19 cellular contexts compared by ENCODE assay signal in the genomic region with DNA sequence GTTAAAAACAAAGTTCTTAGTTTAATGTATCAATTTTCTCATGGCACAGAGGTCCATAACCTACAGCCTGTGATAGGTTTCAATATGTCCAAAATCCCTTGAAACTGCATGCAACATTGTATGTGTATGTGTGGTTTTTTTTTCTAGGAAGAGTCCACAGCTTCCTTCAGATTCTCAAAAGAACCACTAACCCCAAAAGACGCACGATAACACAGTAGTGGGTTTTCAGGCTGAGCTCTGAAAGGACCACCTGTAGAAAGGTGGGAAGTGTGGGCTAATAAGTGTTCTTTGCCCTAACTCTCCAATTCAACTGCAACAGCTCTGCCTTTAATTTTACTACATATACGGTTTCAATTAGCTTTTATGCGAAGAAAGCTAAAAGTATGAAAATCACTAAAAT. TPM values are rescaled to one million over a fixed set of nuclear protein-coding genes. Genes with fewer than 3 reads are reported as not detected.
DNase-seq lines count a peak whose midpoint lies in the region; ATAC-seq and TF ChIP-seq lines count a peak whose summit lies in the region.
"Had no signal": no experiment of that assay in that cellular context is flagged by ENCODE, and none has a peak within 500 bp of the region (broad histone marks: within the 10 kb centered on the region; RNA-seq: fewer than 3 reads in every experiment).

No MANE protein-coding gene starts in this region.

- no peaks in the 10 kb centered on the region for H3K9me2 ChIP-seq in PC-3 (replicated peaks; ENCODE audit: low read length)

- peaks cover 13% of the 10 kb centered on the region for H3K4me1 Mint-ChIP-seq in activated CD4-positive, alpha-beta memory T cell treated with anti-CD3 and anti-CD28 coated beads, Interleukin-2, amount 10 ng/mL, durations not matched to agents 7 days and 5 days
- H3K4me1 Mint-ChIP-seq in activated CD4-positive, alpha-beta memory T cell treated with anti-CD3 and anti-CD28 coated beads for 36 hours (ENCODE audit: low read depth): no peaks in the 10 kb centered on the region
- H3K4me1 Mint-ChIP-seq in activated naive CD8-positive, alpha-beta T cell treated with anti-CD3 and anti-CD28 coated beads for 36 hours: peaks cover 8% of the 10 kb centered on the region
- no peaks in the 10 kb centered on the region for H3K4me1 Mint-ChIP-seq in activated naive CD8-positive, alpha-beta T cell treated with anti-CD3 and anti-CD28 coated beads, Interleukin-2, amount 50 U/mL, for 24 hours
- no peaks in the 10 kb centered on the region for H3K4me1 Mint-ChIP-seq in stimulated activated effector memory CD8-positive, alpha-beta T cell treated with anti-CD3 and anti-CD28 coated beads, Interleukin-12 subunit alpha, Interleukin-12 subunit beta, amount 100 ng/mL, for 72 hours

- BruUV-seq in PC-3 (replicated peaks; lab: Mats Ljungman, UMichigan): TSS peak; percentile 11

- no peaks in the 10 kb centered on the region for H3K79me2 ChIP-seq in PC-3 (ENCODE audit: low read length)

- intact Hi-C loops in activated CD4-positive, alpha-beta memory T cell treated with anti-CD3 and anti-CD28 coated beads for 36 hours (cut with micrococcal nuclease): no loop called here
- intact Hi-C loops in PC-3 (cut with micrococcal nuclease): no loop called here
- intact Hi-C loops in left ventricle myocardium inferior (cut with micrococcal nuclease): no loop called here

- no peaks in the 10 kb centered on the region for H3K9me3 Mint-ChIP-seq in activated CD4-positive, alpha-beta memory T cell treated with anti-CD3 and anti-CD28 coated beads, Interleukin-2, amount 10 ng/mL, durations not matched to agents 7 days and 5 days
- no peaks in the 10 kb centered on the region for H3K9me3 Mint-ChIP-seq in activated CD4-positive, alpha-beta memory T cell treated with anti-CD3 and anti-CD28 coated beads for 36 hours
- no peaks in the 10 kb centered on the region for H3K9me3 Mint-ChIP-seq in activated naive CD8-positive, alpha-beta T cell treated with anti-CD3 and anti-CD28 coated beads for 36 hours
- no peaks in the 10 kb centered on the region for H3K9me3 Mint-ChIP-seq in activated naive CD8-positive, alpha-beta T cell treated with anti-CD3 and anti-CD28 coated beads, Interleukin-2, amount 50 U/mL, for 24 hours
- H3K9me3 Mint-ChIP-seq in stimulated activated effector memory CD8-positive, alpha-beta T cell treated with anti-CD3 and anti-CD28 coated beads, Interleukin-12 subunit alpha, Interleukin-12 subunit beta, amount 100 ng/mL, for 72 hours: no peaks in the 10 kb centered on the region

- H3K9me3 ChIP-seq in PC-3 (ENCODE audit: low read length) (no peaks in the 10 kb centered on the region), left ventricle myocardium inferior (replicated peaks) (no peaks in the 10 kb centered on the region)
- H3K9me3 ChIP-seq: SJSA1 had no signal

- POLR2A ChIA-PET in activated CD4-positive, alpha-beta memory T cell treated with anti-CD3 and anti-CD28 coated beads, Interleukin-2, amount 10 ng/mL, durations not matched to agents 7 days and 5 days (lab: Charles Lee): interaction anchor here (1.3 to 3.1 kb wide), 3 partner anchors 9 to 58 kb away, joined by 4 to 11 read pairs (median 10); partner anchors contain the start of gene LATS1
- POLR2A ChIA-PET in activated CD4-positive, alpha-beta memory T cell treated with anti-CD3 and anti-CD28 coated beads for 36 hours (lab: Charles Lee): interaction anchor here (0.5 to 1.4 kb wide), 2 partner anchors 13 to 26 kb away, joined by 3 to 5 read pairs; no protein-coding TSS in a partner anchor
- POLR2A ChIA-PET in PC-3 (lab: Charles Lee; ENCODE audit: unreplicated experiment): no interaction called here

- no peak for ATAC-seq in activated naive CD8-positive, alpha-beta T cell treated with anti-CD3 and anti-CD28 coated beads, Interleukin-2, amount 50 U/mL, for 24 hours
- ATAC-seq in PC-3: no peak
- peak; percentile 32 for ATAC-seq in stimulated activated effector memory CD8-positive, alpha-beta T cell treated with anti-CD3 and anti-CD28 coated beads, Interleukin-12 subunit alpha, Interleukin-12 subunit beta, amount 100 ng/mL, for 72 hours

- no peaks in the 10 kb centered on the region for H4K20me1 ChIP-seq in PC-3 (ENCODE audit: low read length)

- H3K36me3 Mint-ChIP-seq in activated CD4-positive, alpha-beta memory T cell treated with anti-CD3 and anti-CD28 coated beads, Interleukin-2, amount 10 ng/mL, durations not matched to agents 7 days and 5 days (ENCODE audit: low read depth): peaks cover 44% of the 10 kb centered on the region
- peaks cover 11% of the 10 kb centered on the region for H3K36me3 Mint-ChIP-seq in activated CD4-positive, alpha-beta memory T cell treated with anti-CD3 and anti-CD28 coated beads for 36 hours
- peaks cover 9% of the 10 kb centered on the region for H3K36me3 Mint-ChIP-seq in activated naive CD8-positive, alpha-beta T cell treated with anti-CD3 and anti-CD28 coated beads for 36 hours
- peaks cover 23% of the 10 kb centered on the region for H3K36me3 Mint-ChIP-seq in activated naive CD8-positive, alpha-beta T cell treated with anti-CD3 and anti-CD28 coated beads, Interleukin-2, amount 50 U/mL, for 24 hours (ENCODE audit: low read depth)
- peaks cover 58% of the 10 kb centered on the region for H3K36me3 Mint-ChIP-seq in stimulated activated effector memory CD8-positive, alpha-beta T cell treated with anti-CD3 and anti-CD28 coated beads, Interleukin-12 subunit alpha, Interleukin-12 subunit beta, amount 100 ng/mL, for 72 hours

- no peak overlapping the region for H3K9ac ChIP-seq in PC-3 (ENCODE audit: low read length)

- H2AFZ ChIP-seq in PC-3 (ENCODE audit: low read length): no peak overlapping the region

- no peaks in the 10 kb centered on the region for H3K27me3 Mint-ChIP-seq in activated CD4-positive, alpha-beta memory T cell treated with anti-CD3 and anti-CD28 coated beads, Interleukin-2, amount 10 ng/mL, durations not matched to agents 7 days and 5 days
- H3K27me3 Mint-ChIP-seq in activated CD4-positive, alpha-beta memory T cell treated with anti-CD3 and anti-CD28 coated beads for 36 hours: no peaks in the 10 kb centered on the region
- no peaks in the 10 kb centered on the region for H3K27me3 Mint-ChIP-seq in activated naive CD8-positive, alpha-beta T cell treated with anti-CD3 and anti-CD28 coated beads for 36 hours
- H3K27me3 Mint-ChIP-seq in activated naive CD8-positive, alpha-beta T cell treated with anti-CD3 and anti-CD28 coated beads, Interleukin-2, amount 50 U/mL, for 24 hours: no peaks in the 10 kb centered on the region

- no peak overlapping the region for H3K4me2 ChIP-seq in PC-3 (ENCODE audit: low read length)

- 0 out of 2 replicates have a peak, but pooled peaks cover 4% of the 10 kb centered on the region for H3K4me1 ChIP-seq in PC-3 (ENCODE audit: insufficient read depth, low read length)
- no peaks in the 10 kb centered on the region for H3K4me1 ChIP-seq in left ventricle myocardium inferior
- H3K4me1 ChIP-seq: SJSA1 had no signal

- no peaks in the 10 kb centered on the region for H3K27me3 ChIP-seq in PC-3 (ENCODE audit: low read length)
- H3K27me3 ChIP-seq in left ventricle myocardium inferior (ENCODE audit: low read depth): no peaks in the 10 kb centered on the region
- H3K27me3 ChIP-seq: SJSA1 had no signal

- H3F3A ChIP-seq in PC-3 (ENCODE audit: low read length, unreplicated experiment): no peaks in the 10 kb centered on the region

- TF ChIP-seq CTCF in PC-3 (conservative IDR thresholded peaks at IDR 0.05; ENCODE audit: low read depth, low read length) (no peak), left ventricle myocardium inferior (IDR thresholded peaks at IDR 0.05; ENCODE audit: borderline replicate concordance) (no peak)

- H3K36me3 ChIP-seq in PC-3 (ENCODE audit: low read depth, low read length) (peaks cover 4% of the 10 kb centered on the region; the same call in 1 of the 2 replicates), left ventricle myocardium inferior (peaks cover 69% of the 10 kb centered on the region)

- no peak for DNase-seq in activated CD4-positive, alpha-beta memory T cell treated with anti-CD3 and anti-CD28 coated beads, Interleukin-2, amount 10 ng/mL, durations not matched to agents 7 days and 5 days
- no peak for DNase-seq in activated CD4-positive, alpha-beta memory T cell treated with anti-CD3 and anti-CD28 coated beads for 36 hours
- DNase-seq in activated naive CD8-positive, alpha-beta T cell treated with anti-CD3 and anti-CD28 coated beads for 36 hours: no peak
- no peak for DNase-seq in activated naive CD8-positive, alpha-beta T cell treated with anti-CD3 and anti-CD28 coated beads, Interleukin-2, amount 50 U/mL, for 24 hours
- DNase-seq in PC-3: no peak
- DNase-seq in stimulated activated effector memory CD8-positive, alpha-beta T cell treated with anti-CD3 and anti-CD28 coated beads, Interleukin-12 subunit alpha, Interleukin-12 subunit beta, amount 100 ng/mL, for 72 hours (ENCODE audit: low spot score in 2 of 2): no peak
- DNase-seq in left ventricle myocardium inferior: no peak
- DNase-seq: H7; KBM-7; NCI-H1105 treated with DMSO at 0.1 percent for 48 hours; NCI-H146; NCI-H2029; NCI-H446; NCI-H524 treated with DMSO at 0.1 percent for 48 hours; NCI-H774; NK-92 treated with Interleukin-12 subunit alpha and Interleukin-12 subunit beta, amount 100 ng/mL, for 24 hours; Right ventricle myocardium superior; RPMI8226 had no signal

- CTCF ChIA-PET in activated CD4-positive, alpha-beta memory T cell treated with anti-CD3 and anti-CD28 coated beads, Interleukin-2, amount 10 ng/mL, durations not matched to agents 7 days and 5 days (lab: Charles Lee): interaction anchor here (0.6 to 1.2 kb wide), 5 partner anchors 27 to 411 kb away, joined by 3 to 4 read pairs (median 3); partner anchors contain the start of genes NUP43 and PCMT1
- CTCF ChIA-PET in activated CD4-positive, alpha-beta memory T cell treated with anti-CD3 and anti-CD28 coated beads for 36 hours (lab: Charles Lee): interaction anchor here (1.2 to 1.3 kb wide), 2 partner anchors 63 to 80 kb away, joined by 3 to 4 read pairs; no protein-coding TSS in a partner anchor
- CTCF ChIA-PET in PC-3 (lab: Charles Lee): no interaction called here

- H3K27ac ChIP-seq in PC-3 (ENCODE audit: low read length) (no peak overlapping the region), left ventricle myocardium inferior (replicated peaks) (no peak overlapping the region)
- H3K27ac ChIP-seq: SJSA1 had no signal

- H3K27ac Mint-ChIP-seq in activated CD4-positive, alpha-beta memory T cell treated with anti-CD3 and anti-CD28 coated beads, Interleukin-2, amount 10 ng/mL, durations not matched to agents 7 days and 5 days: peak overlapping the region; percentile 19
- no peak overlapping the region for H3K27ac Mint-ChIP-seq in activated CD4-positive, alpha-beta memory T cell treated with anti-CD3 and anti-CD28 coated beads for 36 hours
- peak overlapping the region; percentile 51 for H3K27ac Mint-ChIP-seq in activated naive CD8-positive, alpha-beta T cell treated with anti-CD3 and anti-CD28 coated beads for 36 hours
- no peak overlapping the region for H3K27ac Mint-ChIP-seq in activated naive CD8-positive, alpha-beta T cell treated with anti-CD3 and anti-CD28 coated beads, Interleukin-2, amount 50 U/mL, for 24 hours
- no peak overlapping the region for H3K27ac Mint-ChIP-seq in stimulated activated effector memory CD8-positive, alpha-beta T cell treated with anti-CD3 and anti-CD28 coated beads, Interleukin-12 subunit alpha, Interleukin-12 subunit beta, amount 100 ng/mL, for 72 hours

- no peak overlapping the region for H3K4me3 ChIP-seq in PC-3 (ENCODE audit: low read length)
- H3K4me3 ChIP-seq in left ventricle myocardium inferior: no peak overlapping the region
- H3K4me3 ChIP-seq: SJSA1 had no signal

- H3K4me3 Mint-ChIP-seq in activated CD4-positive, alpha-beta memory T cell treated with anti-CD3 and anti-CD28 coated beads, Interleukin-2, amount 10 ng/mL, durations not matched to agents 7 days and 5 days: no peak overlapping the region
- no peak overlapping the region for H3K4me3 Mint-ChIP-seq in activated CD4-positive, alpha-beta memory T cell treated with anti-CD3 and anti-CD28 coated beads for 36 hours
- H3K4me3 Mint-ChIP-seq in activated naive CD8-positive, alpha-beta T cell treated with anti-CD3 and anti-CD28 coated beads for 36 hours: no peak overlapping the region
- no peak overlapping the region for H3K4me3 Mint-ChIP-seq in activated naive CD8-positive, alpha-beta T cell treated with anti-CD3 and anti-CD28 coated beads, Interleukin-2, amount 50 U/mL, for 24 hours
- H3K4me3 Mint-ChIP-seq in stimulated activated effector memory CD8-positive, alpha-beta T cell treated with anti-CD3 and anti-CD28 coated beads, Interleukin-12 subunit alpha, Interleukin-12 subunit beta, amount 100 ng/mL, for 72 hours: no peak overlapping the region

RNA-seq across cellular contexts. Expression of gene KATNA1, which starts 11.5 kb away (rescaled TPM):
- 10 to 100 TPM; 22.6 to 23.0 TPM for total RNA-seq in activated CD4-positive, alpha-beta memory T cell treated with anti-CD3 and anti-CD28 coated beads, Interleukin-2, amount 10 ng/mL, durations not matched to agents 7 days and 5 days
- total RNA-seq in activated CD4-positive, alpha-beta memory T cell treated with anti-CD3 and anti-CD28 coated beads for 36 hours: 10 to 100 TPM; 22.3 to 22.8 TPM
- total RNA-seq in activated naive CD8-positive, alpha-beta T cell treated with anti-CD3 and anti-CD28 coated beads for 36 hours: 10 to 100 TPM; 21.9 to 23.2 TPM
- 11.4 and 18.1 TPM in 2 replicates for total RNA-seq in PC-3 (2014; rRNA removed)
- total RNA-seq in left ventricle myocardium inferior: 11.6 TPM

RNA-seq across cellular contexts. Expression of gene LATS1, which starts 57.9 kb away (rescaled TPM):
- total RNA-seq in activated CD4-positive, alpha-beta memory T cell treated with anti-CD3 and anti-CD28 coated beads, Interleukin-2, amount 10 ng/mL, durations not matched to agents 7 days and 5 days: 10 to 100 TPM; 30.8 to 31.0 TPM
- total RNA-seq in activated CD4-positive, alpha-beta memory T cell treated with anti-CD3 and anti-CD28 coated beads for 36 hours: 10 to 100 TPM; 19.1 to 20.1 TPM
- total RNA-seq in activated naive CD8-positive, alpha-beta T cell treated with anti-CD3 and anti-CD28 coated beads for 36 hours: 10 to 100 TPM; 19.7 to 21.6 TPM
- 9.2 and 9.7 TPM in 2 replicates for total RNA-seq in PC-3 (2014; rRNA removed)
- 10.8 TPM for total RNA-seq in left ventricle myocardium inferior

Comparison
In these comparisons a context has a peak if more than half of its experiments do, and no peak if none do; other contexts are left out.
1. H3K27ac Mint-ChIP-seq: peak in activated CD4-positive, alpha-beta memory T cell treated with anti-CD3 and anti-CD28 coated beads, Interleukin-2, amount 10 ng/mL, durations not matched to agents 7 days and 5 days (single experiment) and activated naive CD8-positive, alpha-beta T cell treated with anti-CD3 and anti-CD28 coated beads for 36 hours (single experiment); none in activated CD4-positive, alpha-beta memory T cell treated with anti-CD3 and anti-CD28 coated beads for 36 hours (single experiment), activated naive CD8-positive, alpha-beta T cell treated with anti-CD3 and anti-CD28 coated beads, Interleukin-2, amount 50 U/mL, for 24 hours (single experiment) and stimulated activated effector memory CD8-positive, alpha-beta T cell treated with anti-CD3 and anti-CD28 coated beads, Interleukin-12 subunit alpha, Interleukin-12 subunit beta, amount 100 ng/mL, for 72 hours (single experiment).